15 cellular contexts compared by ENCODE assay signal in the genomic region with DNA sequence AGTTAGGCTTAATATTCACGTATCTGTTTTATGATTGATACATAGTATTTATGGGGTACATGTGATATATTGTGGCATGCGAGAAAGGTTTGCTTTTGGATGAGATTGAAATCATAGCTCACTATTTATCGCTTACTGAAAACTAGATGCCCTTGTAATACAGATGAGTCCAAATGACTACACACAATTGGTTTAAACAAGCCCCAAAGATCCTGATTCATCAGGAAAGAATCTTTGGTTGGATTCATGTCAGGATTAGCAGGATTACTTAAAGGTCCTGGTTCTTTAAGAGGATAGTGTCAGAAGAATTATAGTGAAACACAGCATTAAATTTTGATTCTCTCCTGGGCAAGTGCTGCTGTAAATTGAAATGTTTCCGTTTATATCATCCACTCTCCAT.
DNase-seq lines count a peak whose midpoint lies in the region; ATAC-seq lines count a peak whose summit lies in the region.
"Had no signal": no experiment of that assay in that cellular context is flagged by ENCODE, and none has a peak within 500 bp of the region (broad histone marks: within the 10 kb centered on the region; RNA-seq: fewer than 3 reads in every experiment).

No MANE protein-coding gene starts in this region.

- no peak for ATAC-seq in GM18909 (IDR thresholded peaks at IDR 0.05; ENCODE audit: poor library complexity, unreplicated experiment)
- no peak for ATAC-seq in HG03196 (IDR thresholded peaks at IDR 0.05; ENCODE audit: unreplicated experiment)
- ATAC-seq: activated CD8-positive, alpha-beta T cell treated with anti-CD3 and anti-CD28 coated beads for 36 hours had no signal

- DNase-seq in GM03348 (ENCODE audit: low spot score): peak; percentile 49
- DNase-seq in RKO (ENCODE audit: low spot score): peak; percentile 3
- DNase-seq in fibroblast of gingiva (ENCODE audit: low read depth): peak; percentile 72
- DNase-seq in skeletal muscle cell (ENCODE audit: low read depth): peak; percentile 52
- no peak for DNase-seq in NCI-H524 (lab: John Stamatoyannopoulos, UW)
- DNase-seq in NCI-H1105 treated with DMSO at 0.1 percent for 48 hours (lab: John Stamatoyannopoulos, UW): no peak
- DNase-seq: activated CD8-positive, alpha-beta T cell treated with anti-CD3 and anti-CD28 coated beads for 36 hours; activated effector memory CD4-positive, alpha-beta T cell treated with Interleukin-2 at 50 U/mL for 16 hours; NCI-H1105; NCI-H510A treated with DMSO at 0.1 percent for 48 hours; SHP77; substantia nigra had no signal

- no peak overlapping the region for H3K4me3 ChIP-seq in skeletal muscle cell (ENCODE audit: low read depth, low read length)
- H3K4me3 ChIP-seq: skin epidermis had no signal

Comparison
In these comparisons a context has a peak if more than half of its experiments do, and no peak if none do; other contexts are left out.
1. DNase-seq: peak in GM03348 (single experiment), RKO (single experiment), fibroblast of gingiva (single experiment) and skeletal muscle cell (single experiment); none in NCI-H524 (0 of 2) and NCI-H1105 treated with DMSO at 0.1 percent for 48 hours (single experiment).